In genomic region chr12:101051151-101051550, GRCh38 we compare ENCODE assay signal across 30 cellular contexts.
A peak's percentile ranks its signal among the peaks of the same experiment; 100 is the strongest.
DNase-seq lines count a peak whose midpoint lies in the region; ATAC-seq, FAIRE-seq and TF ChIP-seq lines count a peak whose summit lies in the region.
"Had no signal": no experiment of that assay in that cellular context is flagged by ENCODE, and none has a peak within 500 bp of the region (broad histone marks: within the 10 kb centered on the region; RNA-seq: fewer than 3 reads in every experiment).

No MANE protein-coding gene starts in this region.

- TF ChIP-seq CTCF in fibroblast of the aortic adventitia (IDR thresholded peaks at IDR 0.05; ENCODE audit: insufficient read depth, low read length): no peak
- no peak for TF ChIP-seq CTCF in transverse colon (IDR thresholded peaks at IDR 0.05)
- TF ChIP-seq CTCF in kidney (IDR thresholded peaks at IDR 0.05; ENCODE audit: borderline replicate concordance, extremely low read depth, insufficient read depth): no peak

- H3K27ac Mint-ChIP-seq in stimulated activated naive B cell treated with anti-CD40 and anti-IgM and Interleukin-4, amounts not matched to agents 10 μg/mL and 1 μg/mL and 100 μg/mL, for 72 hours: no peak overlapping the region
- H3K27ac Mint-ChIP-seq: activated naive CD8-positive, alpha-beta T cell treated with anti-CD3 and anti-CD28 coated beads, Interleukin-2, amount 50 U/mL, for 24 hours; CD14-positive monocyte; immature natural killer cell; T-helper 1 cell treated with Interleukin-12 subunit alpha and Interleukin-12 subunit beta and Interleukin-4 antibody, amounts not matched to agents 30 μg/mL and 1 μg/mL, for 36 hours had no signal

- DNase-seq in GM04503 (ENCODE audit: low read depth): peak; percentile 70
- DNase-seq in amniotic epithelial cell (ENCODE audit: low read depth): peak; percentile 11
- DNase-seq in fibroblast of the aortic adventitia (ENCODE audit: low read depth): peak; percentile 90
- DNase-seq in transverse colon: no peak
- no peak for DNase-seq in stimulated activated naive B cell treated with anti-CD40 and anti-IgM and Interleukin-4, amounts not matched to agents 10 μg/mL and 1 μg/mL and 100 μg/mL, for 72 hours
- DNase-seq in kidney: no peak
- DNase-seq in C1 segment of cervical spinal cord (lab: John Stamatoyannopoulos, UW): no peak
- DNase-seq: activated CD4-positive, alpha-beta T cell treated with anti-CD3 and anti-CD28 coated beads, Interleukin-2, amount 50 U/mL, for 1 hour; activated CD4-positive, CD25-positive, alpha-beta regulatory T cell; activated naive CD8-positive, alpha-beta T cell treated with anti-CD3 and anti-CD28 coated beads, Interleukin-2, amount 50 U/mL, for 24 hours; activated T-cell treated with anti-CD3 and anti-CD28 coated beads, Interleukin-2, amount 50 U/mL, for 4 hours; brain microvascular endothelial cell; Caco-2; cerebellar nuclear complex; immature natural killer cell; left lung; mesenchymal stem cell; NCI-H1105; NCI-H187 treated with DMSO at 0.1 percent for 48 hours; NCI-H510A; right lobe of liver; RPMI8226; stimulated activated CD4-positive, alpha-beta T cell treated with anti-CD3 and anti-CD28 coated beads, Interleukin-12 subunit alpha, Interleukin-12 subunit beta, amount 100 ng/mL, for 4 hours; stimulated activated CD4-positive, alpha-beta T cell treated with anti-CD3 and anti-CD28 coated beads, Interleukin-2, amount 100 ng/mL, for 48 hours; stomach; thyroid gland had no signal

- H3K9ac ChIP-seq in kidney (ENCODE audit: low read length in 2 of 2): no peak overlapping the region

- no peak overlapping the region for H3K4me3 Mint-ChIP-seq in stimulated activated naive B cell treated with anti-CD40 and anti-IgM and Interleukin-4, amounts not matched to agents 10 μg/mL and 1 μg/mL and 100 μg/mL, for 72 hours
- H3K4me3 Mint-ChIP-seq: activated naive CD8-positive, alpha-beta T cell treated with anti-CD3 and anti-CD28 coated beads, Interleukin-2, amount 50 U/mL, for 24 hours; activated T-cell treated with anti-CD3 and anti-CD28 coated beads, Interleukin-2, amount 50 U/mL, for 4 hours; CD14-positive monocyte; immature natural killer cell; T-helper 1 cell treated with Interleukin-12 subunit alpha and Interleukin-12 subunit beta and Interleukin-4 antibody, amounts not matched to agents 30 μg/mL and 1 μg/mL, for 36 hours had no signal

- FAIRE-seq in kidney (lab: Jason Lieb, UNC): no peak
- FAIRE-seq: G401.6 had no signal

- H3K4me1 ChIP-seq in transverse colon (peaks cover 0 to 18% (median 7%) of the 10 kb centered on the region in 4 donors), kidney (ENCODE audit: control insufficient read depth in 1 of 2, insufficient read depth in 1 of 2, low read depth in 1 of 2, low read length in 2 of 2) (no peaks in the 10 kb centered on the region)
- H3K4me1 ChIP-seq: left lung, right lobe of liver, stomach, thyroid gland had no signal

- H3K36me3 ChIP-seq in transverse colon: no peaks in the 10 kb centered on the region
- H3K36me3 ChIP-seq in kidney (ENCODE audit: control insufficient read depth in 1 of 2, insufficient read depth in 2 of 2, low read length in 2 of 2): no peaks in the 10 kb centered on the region
- H3K36me3 ChIP-seq: brain microvascular endothelial cell, esophagus muscularis mucosa, left lung, right lobe of liver, stomach, thyroid gland had no signal

- ATAC-seq in stimulated activated naive B cell treated with anti-CD40 and anti-IgM and Interleukin-4, amounts not matched to agents 10 μg/mL and 1 μg/mL and 100 μg/mL, for 72 hours (replicated peaks): no peak
- ATAC-seq: activated naive CD8-positive, alpha-beta T cell treated with anti-CD3 and anti-CD28 coated beads, Interleukin-2, amount 50 U/mL, for 24 hours; activated T-cell treated with anti-CD3 and anti-CD28 coated beads, Interleukin-2, amount 50 U/mL, for 4 hours; right lobe of liver had no signal

- H3K27ac ChIP-seq in transverse colon (peak overlapping the region in 3 of 4 donors; percentile 60 to 79 (median 68)), kidney (ENCODE audit: low read depth in 2 of 2, low read length in 2 of 2) (no peak overlapping the region)
- H3K27ac ChIP-seq: brain microvascular endothelial cell, left lung, right lobe of liver, stomach, thyroid gland had no signal

- H3K27me3 Mint-ChIP-seq in stimulated activated naive B cell treated with anti-CD40 and anti-IgM and Interleukin-4, amounts not matched to agents 10 μg/mL and 1 μg/mL and 100 μg/mL, for 72 hours: no peaks in the 10 kb centered on the region
- H3K27me3 Mint-ChIP-seq: activated naive CD8-positive, alpha-beta T cell treated with anti-CD3 and anti-CD28 coated beads, Interleukin-2, amount 50 U/mL, for 24 hours had no signal

- H3K4me3 ChIP-seq in fibroblast of the aortic adventitia (ENCODE audit: low read depth, low read length) (no peak overlapping the region), transverse colon (no peak overlapping the region), kidney (ENCODE audit: low read length in 2 of 2) (no peak overlapping the region)
- H3K4me3 ChIP-seq: esophagus muscularis mucosa, left lung, right lobe of liver, stomach, thyroid gland had no signal

- H3K27me3 ChIP-seq in transverse colon: no peaks in the 10 kb centered on the region
- H3K27me3 ChIP-seq: brain microvascular endothelial cell, esophagus muscularis mucosa, left lung, right lobe of liver, stomach, thyroid gland had no signal

- no peaks in the 10 kb centered on the region for H3K9me3 ChIP-seq in transverse colon
- no peaks in the 10 kb centered on the region for H3K9me3 ChIP-seq in kidney (ENCODE audit: control insufficient read depth in 1 of 2, low read length in 2 of 2)
- H3K9me3 ChIP-seq: esophagus muscularis mucosa, left lung, right lobe of liver, stomach, thyroid gland had no signal

- no peak for TF ChIP-seq EP300 in transverse colon (IDR thresholded peaks at IDR 0.05; ENCODE audit: low read depth)

- H3K4me1 Mint-ChIP-seq in stimulated activated naive B cell treated with anti-CD40 and anti-IgM and Interleukin-4, amounts not matched to agents 10 μg/mL and 1 μg/mL and 100 μg/mL, for 72 hours: no peaks in the 10 kb centered on the region
- H3K4me1 Mint-ChIP-seq: activated naive CD8-positive, alpha-beta T cell treated with anti-CD3 and anti-CD28 coated beads, Interleukin-2, amount 50 U/mL, for 24 hours; CD14-positive monocyte; immature natural killer cell had no signal

- H3K9me3 Mint-ChIP-seq in stimulated activated naive B cell treated with anti-CD40 and anti-IgM and Interleukin-4, amounts not matched to agents 10 μg/mL and 1 μg/mL and 100 μg/mL, for 72 hours: peaks cover 0 to 3% of the 10 kb centered on the region in 2 donors
- H3K9me3 Mint-ChIP-seq: activated T-cell treated with anti-CD3 and anti-CD28 coated beads, Interleukin-2, amount 50 U/mL, for 4 hours; T-helper 1 cell treated with Interleukin-12 subunit alpha and Interleukin-12 subunit beta and Interleukin-4 antibody, amounts not matched to agents 30 μg/mL and 1 μg/mL, for 36 hours had no signal

- H3K36me3 Mint-ChIP-seq in stimulated activated naive B cell treated with anti-CD40 and anti-IgM and Interleukin-4, amounts not matched to agents 10 μg/mL and 1 μg/mL and 100 μg/mL, for 72 hours: no peaks in the 10 kb centered on the region
- H3K36me3 Mint-ChIP-seq: CD14-positive monocyte, immature natural killer cell had no signal

- no peak for TF ChIP-seq POLR2A in transverse colon (IDR thresholded peaks at IDR 0.05)

- intact Hi-C loops in transverse colon (cut with DNase I; ENCODE audit: low total_unique reads): no loop called here
- intact Hi-C loops in kidney (cut with DNase I): no loop called here

- in situ Hi-C loops in transverse colon (cut with MboI; ENCODE audit: low pct_ligation_motif_present in 1 of 4, low pct_unique_long_range_greater_than_20kb in 1 of 4, low sequenced_read_pairs in 3 of 4): no loop called here

Comparison
In these comparisons a context has a peak if more than half of its experiments do, and no peak if none do; other contexts are left out.
1. DNase-seq: peak in GM04503 (single experiment), amniotic epithelial cell (single experiment) and fibroblast of the aortic adventitia (single experiment); none in transverse colon (single experiment), stimulated activated naive B cell treated with anti-CD40 and anti-IgM and Interleukin-4, amounts not matched to agents 10 μg/mL and 1 μg/mL and 100 μg/mL, for 72 hours (single experiment), kidney (single experiment) and C1 segment of cervical spinal cord (0 of 14).
2. H3K27ac ChIP-seq: peak in transverse colon (3 of 4); none in kidney (0 of 2).